8 cellular contexts compared by ENCODE assay signal in genomic region chr4:109729155-109729562, GRCh38. TPM values are rescaled to one million over a fixed set of nuclear protein-coding genes. Genes with fewer than 3 reads are reported as not detected.
DNase-seq lines count a peak whose midpoint lies in the region; TF ChIP-seq lines count a peak whose summit lies in the region.

No MANE protein-coding gene starts in this region.

- peak overlapping the region; percentile 91 for H3K4me3 ChIP-seq in fibroblast of the aortic adventitia (ENCODE audit: low read depth, low read length)
- peak overlapping the region; percentile 65 for H3K4me3 ChIP-seq in parathyroid adenoma (ENCODE audit: low read depth, low read length)

- peaks cover 17% of the 10 kb centered on the region for H3K4me1 Mint-ChIP-seq in T-helper 2 cell treated with Interferon-gamma antibody and Interleukin-4, amounts not matched to agents 5 μg/mL and 100 μg/mL, for 36 hours (ENCODE audit: low read depth)

- no peaks in the 10 kb centered on the region for H3K9me3 Mint-ChIP-seq in T-helper 2 cell treated with Interferon-gamma antibody and Interleukin-4, amounts not matched to agents 5 μg/mL and 100 μg/mL, for 36 hours

- peak; percentile 45 for DNase-seq in stimulated activated CD4-positive, alpha-beta T cell treated with anti-CD3 and anti-CD28 coated beads, Interleukin-15, amount 100 ng/mL, for 24 hours
- no peak for DNase-seq in stimulated activated CD4-positive, alpha-beta T cell treated with anti-CD3 and anti-CD28 coated beads, Interleukin-4, amount 100 ng/mL, for 1 hour
- no peak for DNase-seq in T-helper 2 cell treated with Interferon-gamma antibody and Interleukin-4, amounts not matched to agents 5 μg/mL and 100 μg/mL, for 36 hours (ENCODE audit: low spot score)
- DNase-seq in fibroblast of the aortic adventitia (ENCODE audit: low read depth), result peak; percentile 20
- no peak for DNase-seq in HuH-7.5 (ENCODE audit: low spot score)
- DNase-seq in GM19238 (ENCODE audit: insufficient read length, low spot score), result no peak
- no peak for DNase-seq in NCI-H524 treated with DMSO at 0.1 percent for 48 hours (lab: John Stamatoyannopoulos, UW)

- no peaks in the 10 kb centered on the region for H3K27me3 ChIP-seq in parathyroid adenoma (ENCODE audit: control insufficient read depth, insufficient read depth, low read length)

- H3K36me3 ChIP-seq in parathyroid adenoma (ENCODE audit: control insufficient read depth, insufficient read depth, low read length), result no peaks in the 10 kb centered on the region

- no peaks in the 10 kb centered on the region for H3K9me3 ChIP-seq in parathyroid adenoma (ENCODE audit: control insufficient read depth, low read length)

- peak overlapping the region; percentile 88 for H3K27ac ChIP-seq in parathyroid adenoma

- peak overlapping the region; percentile 67 for H2AFZ ChIP-seq in parathyroid adenoma

- peaks cover 4% of the 10 kb centered on the region for H3K27me3 Mint-ChIP-seq in T-helper 2 cell treated with Interferon-gamma antibody and Interleukin-4, amounts not matched to agents 5 μg/mL and 100 μg/mL, for 36 hours (ENCODE audit: low read depth)

- H3K36me3 Mint-ChIP-seq in T-helper 2 cell treated with Interferon-gamma antibody and Interleukin-4, amounts not matched to agents 5 μg/mL and 100 μg/mL, for 36 hours (ENCODE audit: low read depth), result peaks cover 6% of the 10 kb centered on the region

- no peaks in the 10 kb centered on the region for H3K79me2 ChIP-seq in parathyroid adenoma

- H3K4me1 ChIP-seq in parathyroid adenoma, result no peaks in the 10 kb centered on the region

- peak overlapping the region; percentile 56 for H3K27ac Mint-ChIP-seq in T-helper 2 cell treated with Interferon-gamma antibody and Interleukin-4, amounts not matched to agents 5 μg/mL and 100 μg/mL, for 36 hours

- peak overlapping the region; percentile 5 for H3K9ac ChIP-seq in parathyroid adenoma

- peak overlapping the region; percentile 85 for H3K4me3 Mint-ChIP-seq in T-helper 2 cell treated with Interferon-gamma antibody and Interleukin-4, amounts not matched to agents 5 μg/mL and 100 μg/mL, for 36 hours

- TF ChIP-seq CTCF in fibroblast of the aortic adventitia (IDR thresholded peaks at IDR 0.05; ENCODE audit: insufficient read depth, low read length), result no peak
- no peak for TF ChIP-seq CTCF in parathyroid adenoma (IDR thresholded peaks at IDR 0.05)

- peak overlapping the region; percentile 90 for H3K4me2 ChIP-seq in parathyroid adenoma (ENCODE audit: low read length)

RNA-seq across cellular contexts. Expression of gene PLA2G12A, which starts 0.7 kb away (rescaled TPM):
- total RNA-seq in fibroblast of the aortic adventitia (ENCODE audit: low replicate concordance), result 12.3 and 17.7 TPM in 2 replicates

RNA-seq across cellular contexts. Expression of gene CASP6, which starts 25.9 kb away (rescaled TPM):
- total RNA-seq in fibroblast of the aortic adventitia (ENCODE audit: low replicate concordance), result 20.4 and 21.6 TPM in 2 replicates

Comparison
In these comparisons a context has a peak if more than half of its experiments do, and no peak if none do; other contexts are left out.
1. DNase-seq: peak in stimulated activated CD4-positive, alpha-beta T cell treated with anti-CD3 and anti-CD28 coated beads, Interleukin-15, amount 100 ng/mL, for 24 hours (single experiment) and fibroblast of the aortic adventitia (single experiment); none in stimulated activated CD4-positive, alpha-beta T cell treated with anti-CD3 and anti-CD28 coated beads, Interleukin-4, amount 100 ng/mL, for 1 hour (single experiment), T-helper 2 cell treated with Interferon-gamma antibody and Interleukin-4, amounts not matched to agents 5 μg/mL and 100 μg/mL, for 36 hours (single experiment), HuH-7.5 (single experiment), GM19238 (single experiment) and NCI-H524 treated with DMSO at 0.1 percent for 48 hours (single experiment).